1 cellular context compared by ENCODE assay signal in the genomic region with DNA sequence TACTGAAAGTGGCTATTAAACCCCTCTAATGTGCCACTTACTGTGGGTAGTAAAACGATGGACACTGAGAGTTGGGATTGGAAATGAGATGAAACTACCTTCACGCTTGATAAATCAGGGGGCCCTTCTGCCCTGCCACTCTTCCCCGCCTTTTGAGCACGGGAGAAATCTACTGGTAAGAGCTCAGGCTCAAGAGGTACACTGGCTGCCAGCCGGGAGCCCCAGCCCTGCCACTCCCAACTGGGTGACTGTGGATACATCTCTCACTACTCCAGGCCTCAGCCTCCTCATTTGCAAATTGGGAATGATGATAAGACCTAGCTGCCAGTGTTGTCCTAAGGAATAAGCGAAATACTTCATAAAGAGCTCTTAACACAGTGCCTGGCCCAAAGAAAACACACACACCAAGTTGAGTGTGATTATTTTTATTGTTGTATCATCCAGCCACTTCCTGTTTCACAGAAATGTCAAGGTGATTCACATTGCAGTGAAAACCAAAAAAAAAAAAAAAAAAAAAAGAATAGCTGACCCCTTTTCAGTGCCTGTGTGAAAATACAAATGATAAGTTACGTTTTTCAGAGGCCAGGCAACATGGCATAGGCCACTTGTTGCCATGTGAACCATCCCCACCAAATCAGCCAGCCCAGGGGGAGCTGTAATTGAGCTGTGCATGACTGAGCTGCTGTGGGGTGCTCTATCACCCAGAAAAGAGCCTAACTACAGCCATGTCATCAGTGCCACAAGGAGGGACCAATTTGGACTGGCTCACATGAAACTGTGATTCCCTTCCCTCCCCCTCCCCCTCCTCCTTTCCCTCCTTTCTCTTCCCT.
TF ChIP-seq lines count a peak whose summit lies in the region.

No MANE protein-coding gene starts in this region.

TF ChIP-seq in WTC11, 78 proteins besides CTCF, POLR2A, EP300 and RAD21 (continued from another document):
- TF ChIP-seq RORB (CRISPR knock-in tag; IDR thresholded peaks at IDR 0.05): no peak
- TF ChIP-seq, protein P1, sequence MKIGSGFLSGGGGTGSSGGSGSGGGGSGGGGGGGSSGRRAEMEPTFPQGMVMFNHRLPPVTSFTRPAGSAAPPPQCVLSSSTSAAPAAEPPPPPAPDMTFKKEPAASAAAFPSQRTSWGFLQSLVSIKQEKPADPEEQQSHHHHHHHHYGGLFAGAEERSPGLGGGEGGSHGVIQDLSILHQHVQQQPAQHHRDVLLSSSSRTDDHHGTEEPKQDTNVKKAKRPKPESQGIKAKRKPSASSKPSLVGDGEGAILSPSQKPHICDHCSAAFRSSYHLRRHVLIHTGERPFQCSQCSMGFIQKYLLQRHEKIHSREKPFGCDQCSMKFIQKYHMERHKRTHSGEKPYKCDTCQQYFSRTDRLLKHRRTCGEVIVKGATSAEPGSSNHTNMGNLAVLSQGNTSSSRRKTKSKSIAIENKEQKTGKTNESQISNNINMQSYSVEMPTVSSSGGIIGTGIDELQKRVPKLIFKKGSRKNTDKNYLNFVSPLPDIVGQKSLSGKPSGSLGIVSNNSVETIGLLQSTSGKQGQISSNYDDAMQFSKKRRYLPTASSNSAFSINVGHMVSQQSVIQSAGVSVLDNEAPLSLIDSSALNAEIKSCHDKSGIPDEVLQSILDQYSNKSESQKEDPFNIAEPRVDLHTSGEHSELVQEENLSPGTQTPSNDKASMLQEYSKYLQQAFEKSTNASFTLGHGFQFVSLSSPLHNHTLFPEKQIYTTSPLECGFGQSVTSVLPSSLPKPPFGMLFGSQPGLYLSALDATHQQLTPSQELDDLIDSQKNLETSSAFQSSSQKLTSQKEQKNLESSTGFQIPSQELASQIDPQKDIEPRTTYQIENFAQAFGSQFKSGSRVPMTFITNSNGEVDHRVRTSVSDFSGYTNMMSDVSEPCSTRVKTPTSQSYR (CRISPR knock-in tag; IDR thresholded peaks at IDR 0.05): no peak
- TF ChIP-seq, protein P2, sequence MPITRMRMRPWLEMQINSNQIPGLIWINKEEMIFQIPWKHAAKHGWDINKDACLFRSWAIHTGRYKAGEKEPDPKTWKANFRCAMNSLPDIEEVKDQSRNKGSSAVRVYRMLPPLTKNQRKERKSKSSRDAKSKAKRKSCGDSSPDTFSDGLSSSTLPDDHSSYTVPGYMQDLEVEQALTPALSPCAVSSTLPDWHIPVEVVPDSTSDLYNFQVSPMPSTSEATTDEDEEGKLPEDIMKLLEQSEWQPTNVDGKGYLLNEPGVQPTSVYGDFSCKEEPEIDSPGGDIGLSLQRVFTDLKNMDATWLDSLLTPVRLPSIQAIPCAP (CRISPR knock-in tag; IDR thresholded peaks at IDR 0.05): no peak
- TF ChIP-seq, protein P3, sequence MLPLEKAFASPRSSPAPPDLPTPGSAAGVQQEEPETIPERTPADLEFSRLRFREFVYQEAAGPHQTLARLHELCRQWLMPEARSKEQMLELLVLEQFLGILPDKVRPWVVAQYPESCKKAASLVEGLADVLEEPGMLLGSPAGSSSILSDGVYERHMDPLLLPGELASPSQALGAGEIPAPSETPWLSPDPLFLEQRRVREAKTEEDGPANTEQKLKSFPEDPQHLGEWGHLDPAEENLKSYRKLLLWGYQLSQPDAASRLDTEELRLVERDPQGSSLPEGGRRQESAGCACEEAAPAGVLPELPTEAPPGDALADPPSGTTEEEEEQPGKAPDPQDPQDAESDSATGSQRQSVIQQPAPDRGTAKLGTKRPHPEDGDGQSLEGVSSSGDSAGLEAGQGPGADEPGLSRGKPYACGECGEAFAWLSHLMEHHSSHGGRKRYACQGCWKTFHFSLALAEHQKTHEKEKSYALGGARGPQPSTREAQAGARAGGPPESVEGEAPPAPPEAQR (CRISPR knock-in tag; IDR thresholded peaks at IDR 0.05): no peak
- TF ChIP-seq NFATC4 (CRISPR knock-in tag; IDR thresholded peaks at IDR 0.05): no peak
- TF ChIP-seq, protein P4, sequence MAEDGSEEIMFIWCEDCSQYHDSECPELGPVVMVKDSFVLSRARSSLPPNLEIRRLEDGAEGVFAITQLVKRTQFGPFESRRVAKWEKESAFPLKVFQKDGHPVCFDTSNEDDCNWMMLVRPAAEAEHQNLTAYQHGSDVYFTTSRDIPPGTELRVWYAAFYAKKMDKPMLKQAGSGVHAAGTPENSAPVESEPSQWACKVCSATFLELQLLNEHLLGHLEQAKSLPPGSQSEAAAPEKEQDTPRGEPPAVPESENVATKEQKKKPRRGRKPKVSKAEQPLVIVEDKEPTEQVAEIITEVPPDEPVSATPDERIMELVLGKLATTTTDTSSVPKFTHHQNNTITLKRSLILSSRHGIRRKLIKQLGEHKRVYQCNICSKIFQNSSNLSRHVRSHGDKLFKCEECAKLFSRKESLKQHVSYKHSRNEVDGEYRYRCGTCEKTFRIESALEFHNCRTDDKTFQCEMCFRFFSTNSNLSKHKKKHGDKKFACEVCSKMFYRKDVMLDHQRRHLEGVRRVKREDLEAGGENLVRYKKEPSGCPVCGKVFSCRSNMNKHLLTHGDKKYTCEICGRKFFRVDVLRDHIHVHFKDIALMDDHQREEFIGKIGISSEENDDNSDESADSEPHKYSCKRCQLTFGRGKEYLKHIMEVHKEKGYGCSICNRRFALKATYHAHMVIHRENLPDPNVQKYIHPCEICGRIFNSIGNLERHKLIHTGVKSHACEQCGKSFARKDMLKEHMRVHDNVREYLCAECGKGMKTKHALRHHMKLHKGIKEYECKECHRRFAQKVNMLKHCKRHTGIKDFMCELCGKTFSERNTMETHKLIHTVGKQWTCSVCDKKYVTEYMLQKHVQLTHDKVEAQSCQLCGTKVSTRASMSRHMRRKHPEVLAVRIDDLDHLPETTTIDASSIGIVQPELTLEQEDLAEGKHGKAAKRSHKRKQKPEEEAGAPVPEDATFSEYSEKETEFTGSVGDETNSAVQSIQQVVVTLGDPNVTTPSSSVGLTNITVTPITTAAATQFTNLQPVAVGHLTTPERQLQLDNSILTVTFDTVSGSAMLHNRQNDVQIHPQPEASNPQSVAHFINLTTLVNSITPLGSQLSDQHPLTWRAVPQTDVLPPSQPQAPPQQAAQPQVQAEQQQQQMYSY (CRISPR knock-in tag; IDR thresholded peaks at IDR 0.05): no peak
- TF ChIP-seq HMGA2 (CRISPR knock-in tag; IDR thresholded peaks at IDR 0.05): no peak
- TF ChIP-seq ZNF263 (CRISPR knock-in tag; IDR thresholded peaks at IDR 0.05; ENCODE audit: low read depth): no peak
- TF ChIP-seq FOXK1 (CRISPR knock-in tag; IDR thresholded peaks at IDR 0.05): no peak
- no peak for TF ChIP-seq OVOL2 (CRISPR knock-in tag; IDR thresholded peaks at IDR 0.05; ENCODE audit: borderline replicate concordance)
TF ChIP-seq in WTC11: peak in this region for 0.
